Comparison of ENCODE assay signal across 26 cellular contexts in genomic region chr15:82970696-82971095, GRCh38.
"Had no signal": no experiment of that assay in that cellular context is flagged by ENCODE, and none has a peak within 500 bp of the region (broad histone marks: within the 10 kb centered on the region; RNA-seq: fewer than 3 reads in every experiment).

No MANE protein-coding gene starts in this region.

- DNase-seq: activated CD4-positive, alpha-beta memory T cell treated with anti-CD3 and anti-CD28 coated beads, Interleukin-2, amount 10 ng/mL, durations not matched to agents 7 days and 5 days; activated CD4-positive, alpha-beta T cell treated with anti-CD3 and anti-CD28 coated beads, Interleukin-2, amount 10 ng/mL, durations not matched to agents 24 days and 14 days; activated naive CD8-positive, alpha-beta T cell treated with anti-CD3 and anti-CD28 coated beads, Interleukin-2, amount 50 U/mL, for 24 hours; activated T-cell treated with anti-CD3 and anti-CD28 coated beads, Interleukin-2, amount 50 U/mL, for 4 hours; anterior cingulate cortex; dorsolateral prefrontal cortex; effector memory CD4-positive, alpha-beta T cell; glutamatergic neuron; hippocampal formation; left cardiac atrium; mesendoderm; posterior cingulate gyrus; sigmoid colon; stimulated activated CD4-positive, alpha-beta T cell treated with anti-CD3 and anti-CD28 coated beads, Interleukin-15, amount 100 ng/mL, for 24 hours; stimulated activated CD4-positive, alpha-beta T cell treated with anti-CD3 and anti-CD28 coated beads, Interleukin-2, amount 100 ng/mL, for 24 hours; stimulated activated naive B cell treated with anti-CD40 and anti-IgM and Interleukin-4, amounts not matched to agents 10 μg/mL and 1 μg/mL and 100 μg/mL, for 72 hours; SW 1271; T-helper 9 cell; WERI-Rb-1 had no signal

- H3K36me3 ChIP-seq: cardiac muscle cell, sigmoid colon, tibial nerve, WERI-Rb-1 had no signal

- H3K27me3 ChIP-seq: cardiac muscle cell, dorsolateral prefrontal cortex, sigmoid colon, tibial nerve had no signal

- H3K9me3 ChIP-seq: sigmoid colon, tibial nerve had no signal

- H3K4me1 ChIP-seq: sigmoid colon, tibial nerve had no signal

- H3K4me3 ChIP-seq: cardiac muscle cell, coronary artery, dorsolateral prefrontal cortex, lung, sigmoid colon, tibial nerve had no signal

- H3K27ac ChIP-seq: cardiac muscle cell, coronary artery, sigmoid colon, tibial nerve, WERI-Rb-1 had no signal

- ATAC-seq: activated CD4-positive, CD25-positive, alpha-beta regulatory T cell treated with anti-CD3 and anti-CD28 coated beads, Interleukin-2, amount 50 U/mL, for 24 hours; activated naive CD8-positive, alpha-beta T cell treated with anti-CD3 and anti-CD28 coated beads, Interleukin-2, amount 50 U/mL, for 24 hours; activated T-cell treated with anti-CD3 and anti-CD28 coated beads, Interleukin-2, amount 50 U/mL, for 4 hours; activated T-helper 17 cell treated with anti-CD3 and anti-CD28 coated beads, Interleukin-2, amount 50 U/mL, for 72 hours; natural killer cell treated with Interleukin-12 subunit alpha and Interleukin-12 subunit beta and Interleukin-15 and Interleukin-18, amount 100 ng/mL, for 72 hours; stimulated activated naive B cell treated with anti-CD40 and anti-IgM and Interleukin-4, amounts not matched to agents 10 μg/mL and 1 μg/mL and 100 μg/mL, for 72 hours had no signal
